Comparison of ENCODE assay signal across 11 cellular contexts in genomic region chr1:19447550-19447949, GRCh38. TPM values are rescaled to one million over a fixed set of nuclear protein-coding genes. Genes with fewer than 3 reads are reported as not detected.
DNase-seq lines count a peak whose midpoint lies in the region; ATAC-seq and TF ChIP-seq lines count a peak whose summit lies in the region.
"Had no signal": no experiment of that assay in that cellular context is flagged by ENCODE, and none has a peak within 500 bp of the region (broad histone marks: within the 10 kb centered on the region; RNA-seq: fewer than 3 reads in every experiment).

No MANE protein-coding gene starts in this region.

- 78 to 81% methylated on average over 5 to 9 of the region's 9 CpGs for WGBS in upper lobe of left lung, 2 donors

- no peaks in the 10 kb centered on the region for H3K27me3 ChIP-seq in breast epithelium
- H3K27me3 ChIP-seq in upper lobe of left lung, result no peaks in the 10 kb centered on the region
- H3K27me3 ChIP-seq: SJSA1 had no signal

- H3K9me3 ChIP-seq in breast epithelium (no peaks in the 10 kb centered on the region), upper lobe of left lung (no peaks in the 10 kb centered on the region)
- H3K9me3 ChIP-seq: SJSA1 had no signal

- TF ChIP-seq CTCF in breast epithelium (IDR thresholded peaks at IDR 0.05) (no peak), MCF 10A (IDR thresholded peaks at IDR 0.05; ENCODE audit: unreplicated experiment) (no peak), chondrocyte (IDR thresholded peaks at IDR 0.05) (no peak), nephron progenitor cell (IDR thresholded peaks at IDR 0.05) (no peak), upper lobe of left lung (IDR thresholded peaks at IDR 0.05) (no peak), GM13976 (IDR thresholded peaks at IDR 0.05; ENCODE audit: borderline replicate concordance, control extremely low read depth, extremely low read depth, insufficient read depth, missing control alignments) (no peak)

- POLR2A ChIA-PET in MCF 10A (lab: Yijun Ruan, JAX), result interaction anchor here (1.5 to 3.3 kb wide), 2 partner anchors 12 to 39 kb away, joined by 8 to 16 read pairs; partner anchors contain the start of gene CAPZB

- H3K4me3 ChIP-seq in breast epithelium, result no peak overlapping the region
- H3K4me3 ChIP-seq in upper lobe of left lung, result no peak overlapping the region
- H3K4me3 ChIP-seq: SJSA1 had no signal

- no peak overlapping the region for H3K4me3 Mint-ChIP-seq in MCF 10A (ENCODE audit: unreplicated experiment)
- H3K4me3 Mint-ChIP-seq in chondrocyte (ENCODE audit: unreplicated experiment), result no peak overlapping the region
- peak overlapping the region; percentile 40 for H3K4me3 Mint-ChIP-seq in nephron progenitor cell

- peaks cover 24% of the 10 kb centered on the region for H3K36me3 Mint-ChIP-seq in MCF 10A (ENCODE audit: insufficient read depth, unreplicated experiment)
- peaks cover 2% of the 10 kb centered on the region for H3K36me3 Mint-ChIP-seq in chondrocyte (ENCODE audit: low read depth)
- H3K36me3 Mint-ChIP-seq in nephron progenitor cell (ENCODE audit: low read depth), result peaks cover 14% of the 10 kb centered on the region

- no TSS peak for BruUV-seq in MCF 10A (replicated peaks; lab: Mats Ljungman, UMichigan)

- no peak for DNase-seq in breast epithelium (ENCODE audit: low spot score in 2 of 2)
- DNase-seq in MCF 10A (ENCODE audit: unreplicated experiment), result no peak
- DNase-seq in chondrocyte (ENCODE audit: low spot score), result no peak
- DNase-seq in nephron progenitor cell, result no peak
- DNase-seq in upper lobe of left lung, result peak in 1 of 2 donors; percentile 46
- DNase-seq in stimulated activated CD4-positive, alpha-beta T cell treated with anti-CD3 and anti-CD28 coated beads, Interleukin-4, amount 100 ng/mL, for 4 hours, result no peak
- no peak for DNase-seq in GM13976 (ENCODE audit: low spot score)
- DNase-seq: foreskin melanocyte had no signal

- CTCF ChIA-PET in MCF 10A (lab: Yijun Ruan, JAX), result interaction anchor here (0.7 to 1.7 kb wide), 2 partner anchors 9 to 25 kb away, joined by 3 to 4 read pairs; no protein-coding TSS in a partner anchor

- H3K4me1 ChIP-seq in breast epithelium (peaks cover 25 to 36% of the 10 kb centered on the region in 2 donors), upper lobe of left lung (peaks cover 75 to 85% (median 78%) of the 10 kb centered on the region in 4 donors)

- H3K27me3 Mint-ChIP-seq in MCF 10A (ENCODE audit: insufficient read depth, unreplicated experiment) (no peaks in the 10 kb centered on the region), chondrocyte (ENCODE audit: low read depth) (no peaks in the 10 kb centered on the region), nephron progenitor cell (ENCODE audit: low read depth, poor library complexity) (no peaks in the 10 kb centered on the region)

- no peaks in the 10 kb centered on the region for H3K36me3 ChIP-seq in breast epithelium
- H3K36me3 ChIP-seq in upper lobe of left lung, result no peaks in the 10 kb centered on the region

- H3K4me1 Mint-ChIP-seq in MCF 10A (ENCODE audit: insufficient read depth, unreplicated experiment) (peaks cover 57% of the 10 kb centered on the region), chondrocyte (ENCODE audit: low read depth) (peaks cover 93% of the 10 kb centered on the region), nephron progenitor cell (peaks cover 88% of the 10 kb centered on the region)

- H3K9me3 Mint-ChIP-seq in MCF 10A (ENCODE audit: unreplicated experiment) (no peaks in the 10 kb centered on the region), chondrocyte (ENCODE audit: low read depth) (no peaks in the 10 kb centered on the region), nephron progenitor cell (no peaks in the 10 kb centered on the region)

- intact Hi-C loops in breast epithelium (cut with DNase I; ENCODE audit: low total_unique reads), result no loop called here
- intact Hi-C loops in MCF 10A (cut with micrococcal nuclease), result no loop called here

- TF ChIP-seq EP300 in upper lobe of left lung (IDR thresholded peaks at IDR 0.05), result no peak

- ATAC-seq in upper lobe of left lung (ENCODE audit: low FRiP score in 2 of 2) (no peak), HG03521 (IDR thresholded peaks at IDR 0.05; ENCODE audit: unreplicated experiment) (no peak)
- ATAC-seq: HCT116 had no signal

- H3K27ac ChIP-seq in breast epithelium, result peak overlapping the region; percentile 75 to 92
- H3K27ac ChIP-seq in upper lobe of left lung, result peak overlapping the region; percentile 60 to 80 (median 72)

- TF ChIP-seq POLR2A in breast epithelium (IDR thresholded peaks at IDR 0.05) (no peak), upper lobe of left lung (IDR thresholded peaks at IDR 0.05) (no peak)

- in situ Hi-C loops in GM13976 (cut with MboI; ENCODE audit: low sequenced_read_pairs, unreplicated experiment), result no loop called here

- no peak overlapping the region for H3K27ac Mint-ChIP-seq in MCF 10A (ENCODE audit: low read depth, unreplicated experiment)
- H3K27ac Mint-ChIP-seq in chondrocyte (ENCODE audit: unreplicated experiment), result peak overlapping the region; percentile 97
- H3K27ac Mint-ChIP-seq in nephron progenitor cell, result peak overlapping the region; percentile 97

RNA-seq across cellular contexts. Expression of gene CAPZB, which starts 37.8 kb away (rescaled TPM):
- 100 to 1,000 TPM; 112 to 114 (median 113) TPM for total RNA-seq in breast epithelium
- 252 and 259 TPM in 2 replicates for total RNA-seq in MCF 10A (2022)
- total RNA-seq in chondrocyte, result 285 to 353 TPM (median 352 TPM) in 3 replicates
- 100 to 1,000 TPM in 5 of 6 donors, 10 to 100 TPM in 1; 96.4 to 303 (median 144) TPM for total RNA-seq in upper lobe of left lung
